Comparison of ENCODE assay signal across 34 cellular contexts in genomic region chr1:170174395-170174794, GRCh38. TPM values are rescaled to one million over a fixed set of nuclear protein-coding genes. Genes with fewer than 3 reads are reported as not detected.
"Had no signal": no experiment of that assay in that cellular context is flagged by ENCODE, and none has a peak within 500 bp of the region (broad histone marks: within the 10 kb centered on the region; RNA-seq: fewer than 3 reads in every experiment).

No MANE protein-coding gene starts in this region.

- H3K4me3 ChIP-seq: coronary artery, dorsolateral prefrontal cortex, esophagus squamous epithelium, gastroesophageal sphincter, heart right ventricle had no signal

- H3K27me3 ChIP-seq: brain microvascular endothelial cell, dorsolateral prefrontal cortex, esophagus squamous epithelium, gastroesophageal sphincter, heart right ventricle had no signal

- H3K36me3 ChIP-seq: brain microvascular endothelial cell, esophagus squamous epithelium, gastroesophageal sphincter, heart right ventricle had no signal

- DNase-seq: activated CD4-positive, alpha-beta T cell treated with anti-CD3 and anti-CD28 coated beads for 48 hours; activated CD4-positive, alpha-beta T cell treated with anti-CD3 and anti-CD28 coated beads, Interleukin-2, amount 50 U/mL, for 1 hour; activated CD4-positive, alpha-beta T cell treated with anti-CD3 and anti-CD28 coated beads, Interleukin-2, amount 50 U/mL, for 48 hours; activated CD8-positive, alpha-beta memory T cell treated with anti-CD3 and anti-CD28 coated beads for 24 hours; activated CD8-positive, alpha-beta T cell treated with anti-CD3 and anti-CD28 coated beads for 36 hours; activated effector memory CD4-positive, alpha-beta T cell treated with Interleukin-2 at 50 U/mL for 16 hours; activated gamma-delta T cell treated with Interleukin-2 at 50 U/mL for 16 hours; activated naive CD4-positive, alpha-beta T cell treated with anti-CD3 and anti-CD28 coated beads, Interleukin-2, amount 50 U/mL, for 16 hours; activated naive CD4-positive, alpha-beta T cell treated with Interleukin-2 at 50 U/mL for 16 hours; activated T-cell treated with anti-CD3 and anti-CD28 coated beads, Interleukin-2, amount 50 U/mL, for 4 hours; amniotic stem cell; anterior cingulate cortex; brain microvascular endothelial cell; dorsolateral prefrontal cortex; effector CD4-positive, alpha-beta T cell; effector memory CD8-positive, alpha-beta T cell; erythroblast; esophagus squamous epithelium; foreskin melanocyte; heart right ventricle; T-helper 1 cell; T-helper 17 cell; T1000 had no signal

- H3K27ac ChIP-seq: brain microvascular endothelial cell, coronary artery, dorsolateral prefrontal cortex, esophagus squamous epithelium, gastroesophageal sphincter, heart right ventricle, VCaP had no signal

- H3K4me1 ChIP-seq: esophagus squamous epithelium, gastroesophageal sphincter, heart right ventricle had no signal

RNA-seq across cellular contexts. Expression of gene NTMT2, which starts 28.6 kb away (rescaled TPM):
- total RNA-seq: activated CD8-positive, alpha-beta T cell treated with anti-CD3 and anti-CD28 coated beads for 36 hours; activated T-cell treated with anti-CD3 and anti-CD28 coated beads, Interleukin-2, amount 50 U/mL, for 4 hours; activated T-helper 17 cell treated with anti-CD3 and anti-CD28 coated beads, Interleukin-2, amount 50 U/mL, for 72 hours; astrocyte; bronchial epithelial cell; cerebellum; esophagus squamous epithelium; fibroblast of lung; fibroblast of villous mesenchyme; gastroesophageal sphincter; glomerular endothelial cell; T-helper 17 cell had no signal
- polyA plus RNA-seq: adipose tissue, fibroblast of lung had no signal
